Comparison of ENCODE assay signal across 8 cellular contexts in genomic region chr19:57362997-57363705, GRCh38. TPM values are rescaled to one million over a fixed set of nuclear protein-coding genes. Genes with fewer than 3 reads are reported as not detected.
DNase-seq lines count a peak whose midpoint lies in the region; ATAC-seq and TF ChIP-seq lines count a peak whose summit lies in the region.

TRAPPC2B (plus strand) TSS chr19:57363551; CDS start chr19:57364834, 1,283 bp downstream.
ZNF547 (plus strand) TSS chr19:57363551; CDS start chr19:57368556, 5,005 bp downstream.

- peak within 1 kb of the TSS; percentile 97 for H3K27ac Mint-ChIP-seq in activated naive CD8-positive, alpha-beta T cell treated with anti-CD3 and anti-CD28 coated beads for 36 hours

- peak; percentile 86 for DNase-seq in GM10266 (ENCODE audit: extremely low spot score)
- DNase-seq in NCI-H1105 (lab: John Stamatoyannopoulos, UW), result peak; percentile 99
- DNase-seq in SKM-1 (lab: John Stamatoyannopoulos, UW; ENCODE audit: unreplicated experiment), result peak; percentile 81
- DNase-seq in activated naive CD8-positive, alpha-beta T cell treated with anti-CD3 and anti-CD28 coated beads for 36 hours, result peak; percentile 97
- DNase-seq in glomerular visceral epithelial cell (ENCODE audit: extremely low spot score), result peak; percentile 99
- peak; percentile 98 for DNase-seq in occipital lobe (lab: John Stamatoyannopoulos, UW)

- peak within 1 kb of the TSS; percentile 91 for H3K4me3 Mint-ChIP-seq in activated naive CD8-positive, alpha-beta T cell treated with anti-CD3 and anti-CD28 coated beads for 36 hours

- TF ChIP-seq CTCF in GM10266 (IDR thresholded peaks at IDR 0.05; ENCODE audit: control insufficient read depth, insufficient read depth, low read depth, missing control alignments), result no peak

- peaks cover 55% of the 10 kb centered on the region for H3K36me3 Mint-ChIP-seq in activated naive CD8-positive, alpha-beta T cell treated with anti-CD3 and anti-CD28 coated beads for 36 hours

- no peaks in the 10 kb centered on the region for H3K27me3 Mint-ChIP-seq in activated naive CD8-positive, alpha-beta T cell treated with anti-CD3 and anti-CD28 coated beads for 36 hours

- peak; percentile 94 for ATAC-seq in HG02623 (IDR thresholded peaks at IDR 0.05; ENCODE audit: unreplicated experiment)

- peak within 1 kb of the TSS; percentile 69 for H3K27ac ChIP-seq in temporal lobe (ENCODE audit: low read depth, low read length)

- H3K4me1 Mint-ChIP-seq in activated naive CD8-positive, alpha-beta T cell treated with anti-CD3 and anti-CD28 coated beads for 36 hours, result peaks cover 10% of the 10 kb centered on the region

- peaks cover 23% of the 10 kb centered on the region for H3K9me3 Mint-ChIP-seq in activated naive CD8-positive, alpha-beta T cell treated with anti-CD3 and anti-CD28 coated beads for 36 hours

RNA-seq across cellular contexts. Expression of gene TRAPPC2B, which starts in this region (rescaled TPM):
- total RNA-seq in activated naive CD8-positive, alpha-beta T cell treated with anti-CD3 and anti-CD28 coated beads for 36 hours, result 1 to 10 TPM; 6.3 to 8.2 TPM
- 26.2 TPM for total RNA-seq in occipital lobe
- total RNA-seq in temporal lobe, result 17.0 TPM

RNA-seq across cellular contexts. Expression of gene ZNF547, which starts in this region (rescaled TPM):
- total RNA-seq in activated naive CD8-positive, alpha-beta T cell treated with anti-CD3 and anti-CD28 coated beads for 36 hours, result 1 to 10 TPM; 1.6 to 1.8 TPM
- total RNA-seq in occipital lobe (11.2 TPM), temporal lobe (7.9 TPM)

Comparison
In these comparisons a context has a peak if more than half of its experiments do, and no peak if none do; other contexts are left out.
1. Peak in every context shown above with its lines: DNase-seq, ATAC-seq and H3K27ac ChIP-seq.